18 cellular contexts compared by ENCODE assay signal in genomic region chr22:44456661-44457412, GRCh38. TPM values are rescaled to one million over a fixed set of nuclear protein-coding genes. Genes with fewer than 3 reads are reported as not detected.
DNase-seq lines count a peak whose midpoint lies in the region; ATAC-seq and TF ChIP-seq lines count a peak whose summit lies in the region.
"Had no signal": no experiment of that assay in that cellular context is flagged by ENCODE, and none has a peak within 500 bp of the region (broad histone marks: within the 10 kb centered on the region; RNA-seq: fewer than 3 reads in every experiment).

No MANE protein-coding gene starts in this region.

- no peak overlapping the region for H3K4me3 Mint-ChIP-seq in activated naive CD4-positive, alpha-beta T cell treated with anti-CD3 and anti-CD28 coated beads, Interleukin-2, amount 10 ng/mL, durations not matched to agents 7 days and 5 days
- no peak overlapping the region for H3K4me3 Mint-ChIP-seq in activated naive CD8-positive, alpha-beta T cell treated with anti-CD3 and anti-CD28 coated beads, Interleukin-2, amount 50 U/mL, for 24 hours
- H3K4me3 Mint-ChIP-seq in osteocyte (ENCODE audit: unreplicated experiment): no peak overlapping the region
- H3K4me3 Mint-ChIP-seq: B cell had no signal

- peak overlapping the region; percentile 11 for H3K27ac Mint-ChIP-seq in activated naive CD4-positive, alpha-beta T cell treated with anti-CD3 and anti-CD28 coated beads, Interleukin-2, amount 10 ng/mL, durations not matched to agents 7 days and 5 days
- H3K27ac Mint-ChIP-seq in activated naive CD8-positive, alpha-beta T cell treated with anti-CD3 and anti-CD28 coated beads, Interleukin-2, amount 50 U/mL, for 24 hours: peak overlapping the region; percentile 46
- H3K27ac Mint-ChIP-seq in osteocyte (ENCODE audit: unreplicated experiment): no peak overlapping the region
- H3K27ac Mint-ChIP-seq: B cell had no signal

- BruUV-seq in OCI-LY7 (replicated peaks; lab: Mats Ljungman, UMichigan): no TSS peak

- H3K9me3 ChIP-seq in OCI-LY7 (ENCODE audit: low read length): 0 out of 2 replicates have a peak, but pooled peaks cover 9% of the 10 kb centered on the region
- H3K9me3 ChIP-seq: SJSA1 had no signal

- no peak overlapping the region for H4K5ac ChIP-seq in mesendoderm (ENCODE audit: low read length)

- peaks cover 11% of the 10 kb centered on the region for H3K36me3 Mint-ChIP-seq in activated naive CD4-positive, alpha-beta T cell treated with anti-CD3 and anti-CD28 coated beads, Interleukin-2, amount 10 ng/mL, durations not matched to agents 7 days and 5 days
- H3K36me3 Mint-ChIP-seq in activated naive CD8-positive, alpha-beta T cell treated with anti-CD3 and anti-CD28 coated beads, Interleukin-2, amount 50 U/mL, for 24 hours (ENCODE audit: low read depth): peaks cover 2% of the 10 kb centered on the region
- no peaks in the 10 kb centered on the region for H3K36me3 Mint-ChIP-seq in osteocyte (ENCODE audit: unreplicated experiment)
- H3K36me3 Mint-ChIP-seq: IgD-negative memory B cell had no signal

- no peaks in the 10 kb centered on the region for H3K27me3 ChIP-seq in mesendoderm (ENCODE audit: insufficient read depth, low read length, poor library complexity)
- H3K27me3 ChIP-seq: SJSA1 had no signal

- no peak overlapping the region; the same call in 1 of the 2 replicates for H2AFZ ChIP-seq in OCI-LY7 (ENCODE audit: low read length)

- no CpG with 5 or more reads among the region's 6 CpGs for WGBS in mesendoderm (ENCODE audit: extremely low coverage, insufficient coverage, low lambda C conversion rate)

- H3K36me3 ChIP-seq in OCI-LY7 (ENCODE audit: insufficient read depth, low read length): no peaks in the 10 kb centered on the region
- H3K36me3 ChIP-seq in mesendoderm (ENCODE audit: control insufficient read depth, insufficient read depth, low read length): no peaks in the 10 kb centered on the region
- H3K36me3 ChIP-seq: SJSA1 had no signal

- H4K20me1 ChIP-seq in OCI-LY7 (ENCODE audit: insufficient read depth, low read length): no peaks in the 10 kb centered on the region

- CTCF ChIA-PET in activated naive CD4-positive, alpha-beta T cell treated with anti-CD3 and anti-CD28 coated beads, Interleukin-2, amount 10 ng/mL, durations not matched to agents 7 days and 5 days (lab: Charles Lee): no interaction called here
- CTCF ChIA-PET in OCI-LY7 (lab: Charles Lee; ENCODE audit: unreplicated experiment): no interaction called here

- TF ChIP-seq CTCF in OCI-LY7 (conservative IDR thresholded peaks at IDR 0.05; ENCODE audit: low read length): no peak
- no peak for TF ChIP-seq CTCF in osteocyte (IDR thresholded peaks at IDR 0.05)

- no peak overlapping the region for H3K23ac ChIP-seq in mesendoderm (ENCODE audit: low read length)

- H3K27ac ChIP-seq in OCI-LY7 (ENCODE audit: low read depth, low read length, poor library complexity, severe bottlenecking): peak overlapping the region; percentile 95
- H3K27ac ChIP-seq in mesendoderm (ENCODE audit: low read depth, low read length): no peak overlapping the region
- H3K27ac ChIP-seq: RWPE1, SJSA1 had no signal

- no peak overlapping the region for H2BK5ac ChIP-seq in mesendoderm (ENCODE audit: low read length)

- H3K9me2 ChIP-seq in OCI-LY7 (ENCODE audit: insufficient read depth, low read length): no peaks in the 10 kb centered on the region

- H3K4me1 Mint-ChIP-seq in activated naive CD4-positive, alpha-beta T cell treated with anti-CD3 and anti-CD28 coated beads, Interleukin-2, amount 10 ng/mL, durations not matched to agents 7 days and 5 days: peaks cover 61% of the 10 kb centered on the region
- peaks cover 49% of the 10 kb centered on the region for H3K4me1 Mint-ChIP-seq in activated naive CD8-positive, alpha-beta T cell treated with anti-CD3 and anti-CD28 coated beads, Interleukin-2, amount 50 U/mL, for 24 hours
- no peaks in the 10 kb centered on the region for H3K4me1 Mint-ChIP-seq in osteocyte (ENCODE audit: unreplicated experiment)

- intact Hi-C loops in OCI-LY7 (cut with micrococcal nuclease; ENCODE audit: unreplicated experiment): loop anchor here (10.0 kb wide), 1 partner anchor 108 kb away; no protein-coding TSS in a partner anchor

- peak overlapping the region; percentile 42 for H3K4me2 ChIP-seq in OCI-LY7 (ENCODE audit: low read length)
- H3K4me2 ChIP-seq in mesendoderm (ENCODE audit: low read length): no peak overlapping the region

- H3K4me1 ChIP-seq in OCI-LY7 (ENCODE audit: insufficient read depth, low read length, poor library complexity, severe bottlenecking) (peaks cover 72% of the 10 kb centered on the region), mesendoderm (ENCODE audit: control insufficient read depth, low read depth, low read length) (no peaks in the 10 kb centered on the region)
- H3K4me1 ChIP-seq: SJSA1 had no signal

- no peaks in the 10 kb centered on the region for H3K79me1 ChIP-seq in mesendoderm (ENCODE audit: low read length)

- H2AK5ac ChIP-seq in mesendoderm (ENCODE audit: low read length): no peak overlapping the region

- no peak overlapping the region for H2BK120ac ChIP-seq in mesendoderm (ENCODE audit: low read depth, low read length)

- ATAC-seq in activated naive CD8-positive, alpha-beta T cell treated with anti-CD3 and anti-CD28 coated beads, Interleukin-2, amount 50 U/mL, for 24 hours: no peak

- POLR2A ChIA-PET in OCI-LY7 (lab: Charles Lee): interaction anchor here (1.5 kb wide), 1 partner anchor 24 kb away, joined by 4 read pairs; no protein-coding TSS in a partner anchor

- H3K4me3 ChIP-seq in OCI-LY7 (ENCODE audit: low read depth, low read length, poor library complexity, severe bottlenecking): no peak overlapping the region
- no peak overlapping the region for H3K4me3 ChIP-seq in mesendoderm (ENCODE audit: low read length)
- H3K4me3 ChIP-seq: SJSA1 had no signal

- H3K27me3 Mint-ChIP-seq in activated naive CD4-positive, alpha-beta T cell treated with anti-CD3 and anti-CD28 coated beads, Interleukin-2, amount 10 ng/mL, durations not matched to agents 7 days and 5 days: peaks cover 6% of the 10 kb centered on the region
- H3K27me3 Mint-ChIP-seq in activated naive CD8-positive, alpha-beta T cell treated with anti-CD3 and anti-CD28 coated beads, Interleukin-2, amount 50 U/mL, for 24 hours: no peaks in the 10 kb centered on the region
- peaks cover 11% of the 10 kb centered on the region for H3K27me3 Mint-ChIP-seq in osteocyte (ENCODE audit: unreplicated experiment)

- peaks cover 15% of the 10 kb centered on the region for H3K9me3 Mint-ChIP-seq in activated naive CD4-positive, alpha-beta T cell treated with anti-CD3 and anti-CD28 coated beads, Interleukin-2, amount 10 ng/mL, durations not matched to agents 7 days and 5 days
- H3K9me3 Mint-ChIP-seq in activated naive CD8-positive, alpha-beta T cell treated with anti-CD3 and anti-CD28 coated beads, Interleukin-2, amount 50 U/mL, for 24 hours: peaks cover 14% of the 10 kb centered on the region
- H3K9me3 Mint-ChIP-seq in osteocyte (ENCODE audit: unreplicated experiment): no peaks in the 10 kb centered on the region

- no peak overlapping the region for H3K56ac ChIP-seq in mesendoderm (ENCODE audit: low read length)

- DNase-seq in activated naive CD4-positive, alpha-beta T cell treated with anti-CD3 and anti-CD28 coated beads, Interleukin-2, amount 10 ng/mL, durations not matched to agents 7 days and 5 days: no peak
- DNase-seq in activated naive CD4-positive, alpha-beta T cell (lab: John Stamatoyannopoulos, UW): no peak
- no peak for DNase-seq in OCI-LY7 (ENCODE audit: low spot score)
- no peak for DNase-seq in activated naive CD8-positive, alpha-beta T cell treated with anti-CD3 and anti-CD28 coated beads, Interleukin-2, amount 50 U/mL, for 24 hours
- peak; percentile 36 for DNase-seq in osteocyte (ENCODE audit: extremely low spot score, unreplicated experiment)
- DNase-seq in mesendoderm: no peak
- no peak for DNase-seq in DMS 273 treated with DMSO at 0.1 percent for 48 hours (lab: John Stamatoyannopoulos, UW)
- no peak for DNase-seq in NCI-H1092 treated with DMSO at 0.1 percent for 48 hours (lab: John Stamatoyannopoulos, UW)
- DNase-seq: COR-L47, HCEC 1CT, NCI-H146, NCI-H226, NCI-H526 treated with DMSO at 0.1 percent for 48 hours, OCI-M1 had no signal

- no peak overlapping the region for H3K9ac ChIP-seq in mesendoderm (ENCODE audit: low read length)

- no peak overlapping the region for H3K18ac ChIP-seq in mesendoderm (ENCODE audit: low read length)

- no peaks in the 10 kb centered on the region for H3K79me2 ChIP-seq in OCI-LY7 (ENCODE audit: insufficient read depth, low read depth, low read length)
- no peaks in the 10 kb centered on the region for H3K79me2 ChIP-seq in mesendoderm (ENCODE audit: control insufficient read depth, insufficient read depth, low read length)

- H3K4ac ChIP-seq in mesendoderm (ENCODE audit: low read depth, low read length): no peak overlapping the region

- no peak overlapping the region for H4K8ac ChIP-seq in mesendoderm (ENCODE audit: low read depth, low read length)

- no peak overlapping the region for H2BK15ac ChIP-seq in mesendoderm (replicated peaks; ENCODE audit: low read depth)

RNA-seq across cellular contexts. Expression of gene RTL6, which starts 41.2 kb away (rescaled TPM):
- total RNA-seq in OCI-LY7 (2014; rRNA removed; shearing (Covaris generic)): 8.7 and 9.8 TPM in 2 replicates
- total RNA-seq in OCI-LY7 (2022) (10.6 and 12.3 TPM in 2 replicates), osteocyte (34.1 and 35.5 TPM in 2 replicates)
- polyA plus RNA-seq in mesendoderm (2013, experiment 1 of 2): 11.7 TPM
- 11.5 TPM for polyA plus RNA-seq in mesendoderm (2013, experiment 2 of 2)
